1 cellular context compared by ENCODE assay signal in genomic region chr1:151340870-151341754, GRCh38.
TF ChIP-seq lines count a peak whose summit lies in the region.

No MANE protein-coding gene starts in this region.

TF ChIP-seq in endothelial cell of umbilical vein, 7 proteins besides CTCF, POLR2A, EP300 and RAD21:
- TF ChIP-seq MYC (IDR thresholded peaks at IDR 0.05; ENCODE audit: low read depth, low read length) (no peak), EZH2 (IDR thresholded peaks at IDR 0.05; ENCODE audit: borderline replicate concordance, low read depth, low read length, severe bottlenecking) (no peak), JUN (IDR thresholded peaks at IDR 0.05; ENCODE audit: borderline replicate concordance, insufficient read depth, insufficient read length, low read depth) (no peak), FOS (IDR thresholded peaks at IDR 0.05; ENCODE audit: borderline replicate concordance, insufficient read depth, low read length) (no peak), POLR2AphosphoS5 (IDR thresholded peaks at IDR 0.05; ENCODE audit: insufficient read depth, low read depth, low read length) (no peak)
